ENCODE assay signal across 16 cellular contexts in the genomic region with DNA sequence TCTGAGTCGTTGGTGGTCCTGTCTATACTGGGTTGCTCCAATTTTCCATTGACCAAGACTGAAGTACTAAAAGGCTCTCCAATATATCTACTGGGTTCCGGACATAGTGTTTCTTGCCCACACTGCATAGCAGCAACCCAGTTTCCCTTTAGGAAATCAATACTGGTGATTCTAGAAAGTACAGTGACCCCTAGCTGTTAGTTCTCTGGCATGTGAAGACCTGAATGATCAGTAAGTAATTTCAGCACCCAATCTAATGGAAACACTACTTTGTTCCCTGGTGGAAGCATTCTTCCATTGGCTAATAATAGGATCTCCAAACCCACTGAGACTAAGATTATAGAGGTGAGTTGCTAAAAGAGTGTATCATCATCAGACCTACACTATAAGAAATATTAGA. TPM values are rescaled to one million over a fixed set of nuclear protein-coding genes. Genes with fewer than 3 reads are reported as not detected.
DNase-seq lines count a peak whose midpoint lies in the region; ATAC-seq and TF ChIP-seq lines count a peak whose summit lies in the region.
"Had no signal": no experiment of that assay in that cellular context is flagged by ENCODE, and none has a peak within 500 bp of the region (broad histone marks: within the 10 kb centered on the region; RNA-seq: fewer than 3 reads in every experiment).

No MANE protein-coding gene starts in this region.

- no peak for ATAC-seq in GM18505 (IDR thresholded peaks at IDR 0.05; ENCODE audit: unreplicated experiment)
- no peak for ATAC-seq in SK-N-SH treated with all-trans-retinoic acid at 6 μM for 48 hours
- ATAC-seq: CD8-positive, alpha-beta T cell had no signal

- no peak overlapping the region for H2BK120ac ChIP-seq in H9 (ENCODE audit: low read depth, low read length, poor library complexity, severe bottlenecking)

- H3K4me3 ChIP-seq in endodermal cell (ENCODE audit: low read length) (no peak overlapping the region), neural progenitor cell (no peak overlapping the region)

- no peak overlapping the region for H2BK20ac ChIP-seq in H9 (ENCODE audit: low read depth, low read length, poor library complexity, severe bottlenecking)

- no peaks in the 10 kb centered on the region for H3K36me3 Mint-ChIP-seq in H9 (ENCODE audit: insufficient read depth in 1 of 3, low read depth in 3 of 3)
- no peaks in the 10 kb centered on the region for H3K36me3 Mint-ChIP-seq in endodermal cell (ENCODE audit: low read depth)
- no peaks in the 10 kb centered on the region for H3K36me3 Mint-ChIP-seq in neural progenitor cell
- H3K36me3 Mint-ChIP-seq: CD14-positive monocyte; CD8-positive, alpha-beta T cell; IgD-negative memory B cell had no signal

- no peak overlapping the region for H4K5ac ChIP-seq in H9 (ENCODE audit: insufficient read length, low read depth, low read length)

- H3K18ac ChIP-seq in H9 (ENCODE audit: insufficient read length, low read depth, low read length), result no peak overlapping the region

- H3F3A ChIP-seq in neural progenitor cell (ENCODE audit: low read depth), result no peaks in the 10 kb centered on the region

- H3K56ac ChIP-seq in H9 (ENCODE audit: insufficient read length, low read depth, low read length), result no peak overlapping the region

- no peak overlapping the region for H4K8ac ChIP-seq in H9 (replicated peaks; ENCODE audit: insufficient read length, low read depth, low read length)

- H3K27ac ChIP-seq in H9 (ENCODE audit: insufficient read length, low read depth, low read length), result no peak overlapping the region
- H3K27ac ChIP-seq in endodermal cell (ENCODE audit: low read depth, low read length), result no peak overlapping the region
- no peak overlapping the region for H3K27ac ChIP-seq in neural progenitor cell

- no peak for TF ChIP-seq POLR2A in GM18505 (IDR thresholded peaks at IDR 0.05; ENCODE audit: borderline replicate concordance, extremely low read depth, insufficient read depth, insufficient read length)

- H3T11ph ChIP-seq in H9 (ENCODE audit: low read length), result no peak overlapping the region

- H3K4me2 ChIP-seq in H9 (ENCODE audit: insufficient read depth, insufficient read length, low read length) (no peak overlapping the region), neural progenitor cell (no peak overlapping the region)

- no peaks in the 10 kb centered on the region for H3K79me1 ChIP-seq in H9 (ENCODE audit: insufficient read depth, low read depth, low read length, poor library complexity, severe bottlenecking)

- TF ChIP-seq CTCF in H9 (conservative IDR thresholded peaks at IDR 0.05) (peak; percentile 50; the same call in 2 of the 3 replicates), endodermal cell (conservative IDR thresholded peaks at IDR 0.05) (peak; percentile 60), neural progenitor cell (IDR thresholded peaks at IDR 0.05) (peak; percentile 9)

- no peak overlapping the region for H2BK12ac ChIP-seq in H9 (ENCODE audit: insufficient read length, low read depth, low read length)

- WGBS in H9 (ENCODE audit: extremely low coverage, insufficient read length, low lambda C conversion rate), result no CpG with 5 or more reads among the region's 2 CpGs
- WGBS in endodermal cell (ENCODE audit: insufficient coverage in 1 of 2, insufficient read length in 1 of 2), 2 experiments, result 80 to 91% methylated on average over 1 to 2 of the region's 2 CpGs

- no peaks in the 10 kb centered on the region for H3K9me3 ChIP-seq in H9 (ENCODE audit: control insufficient read depth, low read depth, low read length)
- H3K9me3 ChIP-seq in endodermal cell (ENCODE audit: control insufficient read depth, low read length), result no peaks in the 10 kb centered on the region
- H3K9me3 ChIP-seq in neural progenitor cell (ENCODE audit: low read depth), result no peaks in the 10 kb centered on the region
- H3K9me3 ChIP-seq: Caco-2 had no signal

- H3K79me2 ChIP-seq in H9 (ENCODE audit: insufficient read depth, low read length) (no peaks in the 10 kb centered on the region), neural progenitor cell (ENCODE audit: low read depth) (no peaks in the 10 kb centered on the region)

- no peak overlapping the region for H2AK5ac ChIP-seq in H9 (ENCODE audit: insufficient read length, low read length)

- H4K20me1 ChIP-seq in H9 (ENCODE audit: control insufficient read depth, insufficient read depth, insufficient read length), result no peaks in the 10 kb centered on the region
- no peaks in the 10 kb centered on the region for H4K20me1 ChIP-seq in neural progenitor cell (ENCODE audit: low read depth)

- H3K9ac ChIP-seq in H9 (ENCODE audit: extremely low read depth, insufficient read length, low read length) (no peak overlapping the region), endodermal cell (ENCODE audit: extremely low read depth, low read length, poor library complexity, severe bottlenecking) (no peak overlapping the region), neural progenitor cell (no peak overlapping the region)

- no peak overlapping the region for H2BK5ac ChIP-seq in H9 (ENCODE audit: insufficient read length, low read length)

- H3K4me3 Mint-ChIP-seq in H9, result no peak overlapping the region
- no peak overlapping the region for H3K4me3 Mint-ChIP-seq in endodermal cell
- H3K4me3 Mint-ChIP-seq in neural progenitor cell, result no peak overlapping the region
- H3K4me3 Mint-ChIP-seq: CD14-positive monocyte; CD8-positive, alpha-beta T cell; IgD-negative memory B cell had no signal

- H3K27me3 ChIP-seq in H9 (ENCODE audit: insufficient read depth, low read length), result no peaks in the 10 kb centered on the region
- no peaks in the 10 kb centered on the region for H3K27me3 ChIP-seq in endodermal cell (ENCODE audit: control insufficient read depth, insufficient read depth, low read length, poor library complexity, severe bottlenecking)
- H3K27me3 ChIP-seq in neural progenitor cell, result peaks cover 6% of the 10 kb centered on the region

- H2AFZ ChIP-seq in H9 (ENCODE audit: low read length), result no peak overlapping the region
- H2AFZ ChIP-seq in neural progenitor cell (replicated peaks), result no peak overlapping the region

- DNase-seq in H9 (no peak), endodermal cell (no peak), iPS-NIHi11 (ENCODE audit: low spot score) (peak; percentile 7), neural progenitor cell (ENCODE audit: low spot score) (no peak), anterior cingulate cortex (lab: John Stamatoyannopoulos, UW) (no peak)
- DNase-seq: Caco-2; CD8-positive, alpha-beta T cell; DMS53; GF-D8 had no signal

- no peaks in the 10 kb centered on the region for H3K9me3 Mint-ChIP-seq in H9
- no peaks in the 10 kb centered on the region for H3K9me3 Mint-ChIP-seq in endodermal cell
- H3K9me3 Mint-ChIP-seq in neural progenitor cell, result no peaks in the 10 kb centered on the region
- H3K9me3 Mint-ChIP-seq: CD8-positive, alpha-beta T cell had no signal

- H3K4me1 ChIP-seq in H9 (ENCODE audit: insufficient read depth, low read length), result no peaks in the 10 kb centered on the region
- no peaks in the 10 kb centered on the region for H3K4me1 ChIP-seq in endodermal cell (ENCODE audit: control insufficient read depth, insufficient read depth, low read length)
- no peaks in the 10 kb centered on the region for H3K4me1 ChIP-seq in neural progenitor cell
- H3K4me1 ChIP-seq: Caco-2 had no signal

- no peak overlapping the region for H4K91ac ChIP-seq in H9 (ENCODE audit: insufficient read length, low read depth, low read length)

- no peaks in the 10 kb centered on the region for H3K23me2 ChIP-seq in H9 (ENCODE audit: insufficient read length, low read depth, low read length, poor library complexity, severe bottlenecking)

- no peak overlapping the region for H3K14ac ChIP-seq in H9 (ENCODE audit: insufficient read depth, low read length)

- H3K27ac Mint-ChIP-seq in H9 (no peak overlapping the region), endodermal cell (no peak overlapping the region), neural progenitor cell (no peak overlapping the region)
- H3K27ac Mint-ChIP-seq: CD14-positive monocyte; CD8-positive, alpha-beta T cell; IgD-negative memory B cell had no signal

- no peak overlapping the region for H3K23ac ChIP-seq in H9 (ENCODE audit: insufficient read length, low read depth, low read length)

- H3K36me3 ChIP-seq in endodermal cell (ENCODE audit: control insufficient read depth, insufficient read depth, low read length) (no peaks in the 10 kb centered on the region), neural progenitor cell (no peaks in the 10 kb centered on the region)

- no peak overlapping the region for H3K4ac ChIP-seq in H9 (ENCODE audit: low read depth, low read length)

- H3K4me1 Mint-ChIP-seq in H9, result no peaks in the 10 kb centered on the region
- no peaks in the 10 kb centered on the region for H3K4me1 Mint-ChIP-seq in endodermal cell
- H3K4me1 Mint-ChIP-seq in neural progenitor cell, result no peaks in the 10 kb centered on the region
- H3K4me1 Mint-ChIP-seq: CD14-positive monocyte had no signal

- H3K27me3 Mint-ChIP-seq in H9 (ENCODE audit: low read depth), result peaks cover 8% of the 10 kb centered on the region
- H3K27me3 Mint-ChIP-seq in endodermal cell (ENCODE audit: insufficient read depth), result peaks cover 7% of the 10 kb centered on the region
- H3K27me3 Mint-ChIP-seq in neural progenitor cell (ENCODE audit: insufficient read depth, low read depth), result no peaks in the 10 kb centered on the region

- H2BK15ac ChIP-seq in H9 (ENCODE audit: low read depth, low read length), result no peak overlapping the region

TF ChIP-seq in SK-N-SH treated with all-trans-retinoic acid at 6 μM for 48 hours, 23 proteins besides CTCF, POLR2A, EP300 and RAD21 (continues in another document):
- TF ChIP-seq ARNTL (CRISPR knock-in tag; IDR thresholded peaks at IDR 0.05; ENCODE audit: borderline replicate concordance, low read depth) (no peak), PATZ1 (CRISPR knock-in tag; IDR thresholded peaks at IDR 0.05; ENCODE audit: borderline replicate concordance) (no peak), PPARA (CRISPR knock-in tag; IDR thresholded peaks at IDR 0.05; ENCODE audit: borderline replicate concordance) (no peak)

RNA-seq across cellular contexts. Expression of gene STMND1, which starts 40.8 kb away (rescaled TPM):
- not detected in 2 replicates for total RNA-seq in H9 (2021)
- under 1 TPM in 1 of 2 donors, not detected in 1; 0.18 TPM for total RNA-seq in endodermal cell
- not detected for polyA plus RNA-seq in endodermal cell (2013, experiment 1 of 2)
- not detected for polyA plus RNA-seq in endodermal cell (2013, experiment 2 of 2)
- total RNA-seq in neural progenitor cell (ENCODE audit: low replicate concordance), result not detected in 2 replicates
- total RNA-seq: A673; Caco-2; CD8-positive, alpha-beta T cell; H4; HT-29 had no signal
- polyA plus RNA-seq: CD14-positive monocyte, IgD-negative memory B cell had no signal

Comparison
In these comparisons a context has a peak if more than half of its experiments do, and no peak if none do; other contexts are left out.
1. CTCF ChIP-seq: peak in every context shown above with its lines; median percentile 60 in endodermal cell; 50 in H9; 9 in neural progenitor cell.